8 cellular contexts compared by ENCODE assay signal in genomic region chrX:115560978-115561604, GRCh38. TPM values are rescaled to one million over a fixed set of nuclear protein-coding genes. Genes with fewer than 3 reads are reported as not detected.
DNase-seq lines count a peak whose midpoint lies in the region; ATAC-seq and TF ChIP-seq lines count a peak whose summit lies in the region.

TSS of gene PLS3 (plus strand) at chrX:115561174. CDS start at chrX:115610251, 49,077 bp downstream.

- TF ChIP-seq CTCF in WI38 (IDR thresholded peaks at IDR 0.05; ENCODE audit: low read depth, low read length) (no peak), mucosa of descending colon (IDR thresholded peaks at IDR 0.05) (no peak), transverse colon (IDR thresholded peaks at IDR 0.05) (no peak)

- H3K9me3 Mint-ChIP-seq in CD4-positive, alpha-beta memory T cell: peaks cover 0 to 2% (median 0%) of the 10 kb centered on the region in 8 donors

- DNase-seq in CD4-positive, alpha-beta memory T cell: no peak
- DNase-seq in Kasumi-1 (lab: John Stamatoyannopoulos, UW) (peak; percentile 63), fibroblast of gingiva (ENCODE audit: low read depth) (peak; percentile 88), mucosa of descending colon (peak; percentile 77 to 84 (median 79)), transverse colon (peak; percentile 72)
- DNase-seq in stimulated activated CD4-positive, alpha-beta T cell treated with anti-CD3 and anti-CD28 coated beads, Interleukin-4, amount 100 ng/mL, for 4 hours: no peak

- H3K27me3 ChIP-seq in CD4-positive, alpha-beta memory T cell (ENCODE audit: insufficient read depth, low read length): no peaks in the 10 kb centered on the region
- no peaks in the 10 kb centered on the region for H3K27me3 ChIP-seq in transverse colon

- peak; percentile 33 for TF ChIP-seq POLR2A in transverse colon (IDR thresholded peaks at IDR 0.05)

- no peaks in the 10 kb centered on the region for H3K36me3 ChIP-seq in CD4-positive, alpha-beta memory T cell (ENCODE audit: insufficient read depth, low read length)
- no peaks in the 10 kb centered on the region for H3K36me3 ChIP-seq in mucosa of descending colon (ENCODE audit: low read depth)
- H3K36me3 ChIP-seq in transverse colon: no peaks in the 10 kb centered on the region

- intact Hi-C loops in CD4-positive, alpha-beta memory T cell (cut with micrococcal nuclease): no loop called here
- intact Hi-C loops in mucosa of descending colon (cut with DNase I, micrococcal nuclease) (no loop called here), transverse colon (cut with DNase I; ENCODE audit: low total_unique reads) (no loop called here)

- no peaks in the 10 kb centered on the region for H3K9me3 ChIP-seq in CD4-positive, alpha-beta memory T cell (ENCODE audit: control insufficient read depth in 1 of 2, low read length in 2 of 2)
- H3K9me3 ChIP-seq in mucosa of descending colon (no peaks in the 10 kb centered on the region), transverse colon (no peaks in the 10 kb centered on the region)

- no peak within 1 kb of the TSS for H3K27ac ChIP-seq in CD4-positive, alpha-beta memory T cell (ENCODE audit: low read depth, low read length)
- peak within 1 kb of the TSS; percentile 83 to 89 (median 88) for H3K27ac ChIP-seq in transverse colon

- in situ Hi-C loops in transverse colon (cut with MboI; ENCODE audit: low pct_ligation_motif_present in 1 of 4, low pct_unique_long_range_greater_than_20kb in 1 of 4, low sequenced_read_pairs in 3 of 4): no loop called here

- CTCF ChIA-PET in CD4-positive, alpha-beta memory T cell (lab: Charles Lee; ENCODE audit: partially characterized antibody): no interaction called here

- WGBS in transverse colon (ENCODE audit: low coverage in 1 of 2), 2 donors: 19% methylated on average over 37 of the region's 40 CpGs; no CpG with 5 or more reads in 1 of the 2 donors

- peak within 1 kb of the TSS in 5 of 8 donors; percentile 32 to 72 (median 41) for H3K4me3 Mint-ChIP-seq in CD4-positive, alpha-beta memory T cell

- peaks cover 0 to 5% (median 0%) of the 10 kb centered on the region in 4 donors for H3K4me1 Mint-ChIP-seq in CD4-positive, alpha-beta memory T cell

- H3K27me3 Mint-ChIP-seq in CD4-positive, alpha-beta memory T cell: peaks cover 0 to 4% of the 10 kb centered on the region in 2 donors

- POLR2A ChIA-PET in CD4-positive, alpha-beta memory T cell (lab: Charles Lee; ENCODE audit: partially characterized antibody): no interaction called here

- ATAC-seq in GM19397 (IDR thresholded peaks at IDR 0.05; ENCODE audit: unreplicated experiment) (peak; percentile 63), mucosa of descending colon (peak; percentile 86)

- TF ChIP-seq EP300 in transverse colon (IDR thresholded peaks at IDR 0.05; ENCODE audit: low read depth): no peak

- no peaks in the 10 kb centered on the region for H3K36me3 Mint-ChIP-seq in CD4-positive, alpha-beta memory T cell

- no peak within 1 kb of the TSS for H3K4me3 ChIP-seq in CD4-positive, alpha-beta memory T cell (ENCODE audit: low read length in 2 of 2)
- peak within 1 kb of the TSS; percentile 70 for H3K4me3 ChIP-seq in WI38 (ENCODE audit: low read depth, low read length)
- peak within 1 kb of the TSS; percentile 22 for H3K4me3 ChIP-seq in mucosa of descending colon
- H3K4me3 ChIP-seq in transverse colon: peak within 1 kb of the TSS; percentile 1 to 64 (median 52)

- H3K27ac Mint-ChIP-seq in CD4-positive, alpha-beta memory T cell: peak within 1 kb of the TSS in 2 of 7 donors; percentile 35 to 41

- no peaks in the 10 kb centered on the region for H3K4me1 ChIP-seq in CD4-positive, alpha-beta memory T cell (ENCODE audit: insufficient read depth, low read length)
- H3K4me1 ChIP-seq in mucosa of descending colon (ENCODE audit: low read depth) (no peaks in the 10 kb centered on the region), transverse colon (no peaks in the 10 kb centered on the region)

RNA-seq across cellular contexts. Expression of gene PLS3, which starts in this region (rescaled TPM):
- total RNA-seq in CD4-positive, alpha-beta memory T cell: under 1 TPM; 0.14 to 0.15 TPM
- polyA plus RNA-seq in CD4-positive, alpha-beta memory T cell: under 1 TPM in 1 of 2 donors, not detected in 1; 0.76 TPM
- total RNA-seq in mucosa of descending colon: 10 to 100 TPM in 2 of 3 donors, 1 to 10 TPM in 1; 9.7 to 33.0 (median 27.5) TPM
- 100 to 1,000 TPM in 1 of 4 donors, 10 to 100 TPM in 2, 1 to 10 TPM in 1; 4.5 to 160 (median 21.9) TPM for total RNA-seq in transverse colon

Comparison
In these comparisons a context has a peak if more than half of its experiments do, and no peak if none do; other contexts are left out.
1. RNA of gene PLS3 (total RNA-seq): 4.5 to 160 TPM in transverse colon and 9.7 to 33.0 TPM in mucosa of descending colon; 0.14 to 0.15 TPM in CD4-positive, alpha-beta memory T cell; every median in the first group is over 4 times any median in the second.
2. DNase-seq: peak in Kasumi-1 (2 of 2), fibroblast of gingiva (single experiment), mucosa of descending colon (3 of 3) and transverse colon (single experiment); none in CD4-positive, alpha-beta memory T cell (0 of 5) and stimulated activated CD4-positive, alpha-beta T cell treated with anti-CD3 and anti-CD28 coated beads, Interleukin-4, amount 100 ng/mL, for 4 hours (0 of 2).
3. H3K4me3 ChIP-seq: peak in WI38 (single experiment), mucosa of descending colon (single experiment) and transverse colon (4 of 4); none in CD4-positive, alpha-beta memory T cell (0 of 2).